ENCODE assay signal across 1 cellular context in genomic region chr15:34342737-34343575, GRCh38.
TF ChIP-seq lines count a peak whose summit lies in the region.

Gene NOP10 (minus strand): TSS chr15:34343136. CDS start chr15:34343073, 63 bp downstream.
Gene NUTM1 (plus strand): TSS chr15:34343315. CDS start chr15:34343697, 382 bp downstream.

TF ChIP-seq in K562, 482 proteins besides CTCF, POLR2A, EP300 and RAD21 (continued from another document and continues in another):
- no peak for TF ChIP-seq E2F4 (CRISPR knock-in tag; IDR thresholded peaks at IDR 0.05; ENCODE audit: low read depth)
- TF ChIP-seq NUFIP1 (IDR thresholded peaks at IDR 0.05; ENCODE audit: partially characterized antibody): peak; percentile 13
- TF ChIP-seq ZNF583 (CRISPR knock-in tag; IDR thresholded peaks at IDR 0.05): 0 out of 2 replicates have a peak, but pooled peaks have one; percentile 51
- TF ChIP-seq NR1H2 (CRISPR knock-in tag; IDR thresholded peaks at IDR 0.05): no peak
- TF ChIP-seq U2AF2 (optimal IDR thresholded peaks at IDR 0.05; ENCODE audit: low read depth, low read length): no peak
- TF ChIP-seq FIP1L1 (IDR thresholded peaks at IDR 0.05; ENCODE audit: low read depth, low read length, poor library complexity, severe bottlenecking): no peak
- TF ChIP-seq ZNF274 (IDR thresholded peaks at IDR 0.05; ENCODE audit: borderline replicate concordance, low read depth, low read length): no peak
- peak; percentile 25; the same call in 1 of the 2 replicates for TF ChIP-seq TCF3 (CRISPR knock-in tag; IDR thresholded peaks at IDR 0.05)
- TF ChIP-seq NCOR1 (IDR thresholded peaks at IDR 0.05): peak; percentile 51
- TF ChIP-seq IRF2 (CRISPR knock-in tag; IDR thresholded peaks at IDR 0.05): no peak
- no peak for TF ChIP-seq CEBPG (CRISPR knock-in tag; IDR thresholded peaks at IDR 0.05)
- TF ChIP-seq CEBPG (tag; conservative IDR thresholded peaks at IDR 0.05 in 1 of 2, IDR thresholded peaks at IDR 0.05 in 1 of 2): no peak
- peak; percentile 82 for TF ChIP-seq NBN (IDR thresholded peaks at IDR 0.05; ENCODE audit: low read depth)
- no peak for TF ChIP-seq ZNF644 (tag; IDR thresholded peaks at IDR 0.05; ENCODE audit: low read depth)
- peak; percentile 77 to 82; a peak in 3 of 4 replicates for TF ChIP-seq FOXK2 (conservative IDR thresholded peaks at IDR 0.05 in 1 of 2, IDR thresholded peaks at IDR 0.05 in 1 of 2; ENCODE audit: low read depth in 2 of 2)
- TF ChIP-seq TFAP4 (CRISPR knock-in tag; IDR thresholded peaks at IDR 0.05; ENCODE audit: borderline replicate concordance): no peak; the same call in none of the 2 replicates
- peak; percentile 88 for TF ChIP-seq POLR2H (tag; IDR thresholded peaks at IDR 0.05; ENCODE audit: low read depth)
- no peak for TF ChIP-seq ARID3B (CRISPR knock-in tag; IDR thresholded peaks at IDR 0.05; ENCODE audit: borderline replicate concordance)
- no peak for TF ChIP-seq ZNF316 (IDR thresholded peaks at IDR 0.05)
- no peak for TF ChIP-seq ZNF785 (CRISPR knock-in tag; IDR thresholded peaks at IDR 0.05)
- no peak for TF ChIP-seq WHSC1 (IDR thresholded peaks at IDR 0.05; ENCODE audit: low read length)
- TF ChIP-seq OTX1 (CRISPR knock-in tag; IDR thresholded peaks at IDR 0.05): peak; percentile 95
- peak; percentile 51; the same call in 1 of the 2 replicates for TF ChIP-seq TAF7 (tag; IDR thresholded peaks at IDR 0.05)
- no peak for TF ChIP-seq E2F5 (CRISPR knock-in tag; IDR thresholded peaks at IDR 0.05)
- TF ChIP-seq HINFP (tag; conservative IDR thresholded peaks at IDR 0.05; ENCODE audit: low read depth): peak; percentile 96
- TF ChIP-seq PRDM10 (IDR thresholded peaks at IDR 0.05; ENCODE audit: partially characterized antibody): peak; percentile 94
- no peak for TF ChIP-seq THRB (CRISPR knock-in tag; conservative IDR thresholded peaks at IDR 0.05)
- no peak for TF ChIP-seq DNMT1 (IDR thresholded peaks at IDR 0.05)
- peak in 1 of 2 experiments; percentile 67; a peak in 1 of 4 replicates for TF ChIP-seq MLLT1 (IDR thresholded peaks at IDR 0.05)
- TF ChIP-seq NCOA1 (IDR thresholded peaks at IDR 0.05; ENCODE audit: low read depth): peak; percentile 67
- TF ChIP-seq HNRNPL (IDR thresholded peaks at IDR 0.05; ENCODE audit: low read depth, low read length): no peak
- TF ChIP-seq MAFF (IDR thresholded peaks at IDR 0.05; ENCODE audit: low read length): no peak
- no peak for TF ChIP-seq HMGN3 (IDR thresholded peaks at IDR 0.05; ENCODE audit: borderline replicate concordance, extremely low read depth, insufficient read length, low read depth, low read length)
- peak; percentile 96 for TF ChIP-seq ZBTB33 (CRISPR knock-in tag; IDR thresholded peaks at IDR 0.05)
- TF ChIP-seq ZNF445 (CRISPR knock-in tag; IDR thresholded peaks at IDR 0.05; ENCODE audit: low read depth): no peak
- TF ChIP-seq ETV5 (CRISPR knock-in tag; IDR thresholded peaks at IDR 0.05; ENCODE audit: low read depth): peak; percentile 97
- TF ChIP-seq NEUROD1 (IDR thresholded peaks at IDR 0.05; ENCODE audit: borderline replicate concordance, low read depth, low read length, partially characterized antibody): peak; percentile 42
- TF ChIP-seq XRCC5 (IDR thresholded peaks at IDR 0.05; ENCODE audit: low read depth, low read length): peak; percentile 94
- TF ChIP-seq HIVEP1 (CRISPR knock-in tag; IDR thresholded peaks at IDR 0.05): no peak
- no peak for TF ChIP-seq ZNF586 (CRISPR knock-in tag; conservative IDR thresholded peaks at IDR 0.05)
- TF ChIP-seq ZBTB49 (CRISPR knock-in tag; IDR thresholded peaks at IDR 0.05; ENCODE audit: borderline replicate concordance): no peak
- TF ChIP-seq TRIM28 (IDR thresholded peaks at IDR 0.05): peak; percentile 23; the same call in 1 of the 2 replicates
- no peak for TF ChIP-seq IFI16 (CRISPR knock-in tag; IDR thresholded peaks at IDR 0.05)
- TF ChIP-seq SIN3A (IDR thresholded peaks at IDR 0.05; ENCODE audit: borderline replicate concordance in 2 of 2, control insufficient read depth in 1 of 2, low read depth in 2 of 2, low read length in 2 of 2): peak; percentile 79 to 84; a peak in 1 of 4 replicates
- peak; percentile 65 for TF ChIP-seq ZEB2 (IDR thresholded peaks at IDR 0.05)
- TF ChIP-seq TEAD2 (tag; IDR thresholded peaks at IDR 0.05): no peak
- no peak for TF ChIP-seq MCM5 (IDR thresholded peaks at IDR 0.05; ENCODE audit: low read depth)
- TF ChIP-seq ETV6 (IDR thresholded peaks at IDR 0.05; ENCODE audit: borderline replicate concordance in 1 of 2, low read depth in 2 of 2, low read length in 1 of 2): peak; percentile 90 to 98
- TF ChIP-seq ETV6 (CRISPR knock-in tag; IDR thresholded peaks at IDR 0.05; ENCODE audit: borderline replicate concordance): no peak
- no peak for TF ChIP-seq KAT2B (IDR thresholded peaks at IDR 0.05; ENCODE audit: low read depth, low read length)
- TF ChIP-seq ZBED1 (IDR thresholded peaks at IDR 0.05): no peak
- no peak for TF ChIP-seq SAFB2 (IDR thresholded peaks at IDR 0.05; ENCODE audit: borderline replicate concordance, low read depth, low read length, severe bottlenecking)
- no peak for TF ChIP-seq NFATC3 (IDR thresholded peaks at IDR 0.05)
- no peak for TF ChIP-seq KLF10 (CRISPR knock-in tag; IDR thresholded peaks at IDR 0.05)
